ENCODE assay signal across 8 cellular contexts in the genomic region with DNA sequence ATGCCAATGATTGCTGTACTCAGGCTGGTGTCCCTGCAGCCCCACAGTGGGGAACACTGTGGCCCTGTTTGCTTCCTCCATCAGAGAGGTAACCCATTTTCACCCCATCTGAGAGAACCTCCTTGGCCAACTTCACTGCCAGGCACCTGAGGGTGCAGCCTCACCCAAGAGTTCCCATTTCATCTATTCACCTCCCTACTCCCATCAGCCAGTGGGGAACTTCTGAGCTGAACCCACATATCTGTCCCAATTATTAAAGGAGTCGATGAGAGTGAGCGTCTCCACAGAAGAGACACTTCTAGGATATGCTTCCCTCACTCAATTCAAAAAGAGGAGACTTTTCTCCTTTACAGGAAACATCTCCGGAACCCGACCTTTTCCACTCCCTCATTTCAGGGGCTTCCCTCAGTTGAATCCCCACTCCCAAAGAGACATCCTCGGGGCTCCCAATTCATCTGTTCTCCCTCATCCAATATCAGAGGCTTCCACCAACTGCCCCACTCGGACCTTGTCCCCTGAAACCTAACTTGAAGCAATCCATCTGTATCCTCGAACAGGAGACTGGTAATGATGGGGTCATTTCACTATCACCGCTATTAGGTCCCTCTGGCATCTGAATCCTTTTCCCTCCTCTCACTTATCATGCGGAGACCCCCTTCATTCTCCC. TPM values are rescaled to one million over a fixed set of nuclear protein-coding genes. Genes with fewer than 3 reads are reported as not detected.
DNase-seq lines count a peak whose midpoint lies in the region; TF ChIP-seq lines count a peak whose summit lies in the region.

No MANE protein-coding gene starts in this region.

- no peaks in the 10 kb centered on the region for H3K9me3 Mint-ChIP-seq in CD8-positive, alpha-beta memory T cell

- peaks cover 0 to 4% of the 10 kb centered on the region in 2 donors for H3K27me3 Mint-ChIP-seq in CD8-positive, alpha-beta memory T cell

- TF ChIP-seq POLR2A in Peyer's patch (IDR thresholded peaks at IDR 0.05) (no peak), ovary (IDR thresholded peaks at IDR 0.05) (no peak)

- peaks cover 82% of the 10 kb centered on the region for H3K4me1 ChIP-seq in CD8-positive, alpha-beta memory T cell (ENCODE audit: insufficient read depth, low read length)
- peaks cover 19 to 67% (median 28%) of the 10 kb centered on the region in 4 donors for H3K4me1 ChIP-seq in Peyer's patch
- H3K4me1 ChIP-seq in ovary (ENCODE audit: insufficient read depth): peaks cover 11% of the 10 kb centered on the region

- no peak for TF ChIP-seq EP300 in ovary (IDR thresholded peaks at IDR 0.05)

- peaks cover 82 to 91% (median 88%) of the 10 kb centered on the region in 3 donors for H3K4me1 Mint-ChIP-seq in CD8-positive, alpha-beta memory T cell

- H3K27ac ChIP-seq in CD8-positive, alpha-beta memory T cell (ENCODE audit: low read depth, low read length): peak overlapping the region; percentile 89
- H3K27ac ChIP-seq in Peyer's patch (peak overlapping the region; percentile 91 to 99 (median 95)), ovary (peak overlapping the region; percentile 87)

- H3K27ac Mint-ChIP-seq in CD8-positive, alpha-beta memory T cell: peak overlapping the region; percentile 92 to 99 (median 98)

- WGBS in ovary, 3 donors: 2 to 5% (median 2%) methylated on average over 9 of the region's 9 CpGs

- no peaks in the 10 kb centered on the region for H3K27me3 ChIP-seq in CD8-positive, alpha-beta memory T cell (ENCODE audit: insufficient read depth, low read length, poor library complexity, severe bottlenecking)
- H3K27me3 ChIP-seq in Peyer's patch: no peaks in the 10 kb centered on the region
- H3K27me3 ChIP-seq in ovary: no peaks in the 10 kb centered on the region

- H3K9me3 ChIP-seq in CD8-positive, alpha-beta memory T cell (ENCODE audit: low read length): no peaks in the 10 kb centered on the region
- no peaks in the 10 kb centered on the region for H3K9me3 ChIP-seq in Peyer's patch
- H3K9me3 ChIP-seq in ovary: no peaks in the 10 kb centered on the region

- no peak for TF ChIP-seq CTCF in Peyer's patch (IDR thresholded peaks at IDR 0.05)
- TF ChIP-seq CTCF in epithelial cell of proximal tubule (conservative IDR thresholded peaks at IDR 0.05; ENCODE audit: low read depth, low read length): no peak
- no peak for TF ChIP-seq CTCF in ovary (IDR thresholded peaks at IDR 0.05)

- no peak for DNase-seq in CD8-positive, alpha-beta memory T cell
- peak in 1 of 3 donors; percentile 40 for DNase-seq in Peyer's patch
- no peak for DNase-seq in epithelial cell of proximal tubule (ENCODE audit: low read depth)
- no peak for DNase-seq in ovary
- DNase-seq in NCI-H2171 treated with DMSO at 0.1 percent for 48 hours (lab: John Stamatoyannopoulos, UW): no peak
- no peak for DNase-seq in SIG-M5 (lab: John Stamatoyannopoulos, UW)
- no peak for DNase-seq in activated CD4-positive, alpha-beta T cell treated with anti-CD3 and anti-CD28 coated beads, Interleukin-2, amount 50 U/mL, for 1 hour
- DNase-seq in NCI-H1930 (lab: John Stamatoyannopoulos, UW): no peak

- H3K36me3 ChIP-seq in CD8-positive, alpha-beta memory T cell (ENCODE audit: insufficient read depth, low read length): peaks cover 7% of the 10 kb centered on the region
- H3K36me3 ChIP-seq in Peyer's patch (no peaks in the 10 kb centered on the region), ovary (no peaks in the 10 kb centered on the region)

- POLR2A ChIA-PET in CD8-positive, alpha-beta memory T cell (lab: Charles Lee): interaction anchor here (0.6 to 1.6 kb wide), 3 partner anchors 19 to 89 kb away, joined by 3 to 6 read pairs (median 3); a partner anchor contains a TSS

- peak overlapping the region; percentile 95 to 99 (median 99) for H3K4me3 Mint-ChIP-seq in CD8-positive, alpha-beta memory T cell

- peaks cover 0 to 31% (median 2%) of the 10 kb centered on the region in 3 donors for H3K36me3 Mint-ChIP-seq in CD8-positive, alpha-beta memory T cell

- CTCF ChIA-PET in CD8-positive, alpha-beta memory T cell (lab: Charles Lee): interaction anchor here (0.7 to 2.7 kb wide), 5 partner anchors 9 to 133 kb away, joined by 3 to 9 read pairs (median 4); no protein-coding TSS in a partner anchor

- intact Hi-C loops in ovary (cut with DNase I): no loop called here

- peak overlapping the region; percentile 83 for H3K4me3 ChIP-seq in CD8-positive, alpha-beta memory T cell (ENCODE audit: low read length)
- H3K4me3 ChIP-seq in Peyer's patch: peak overlapping the region; percentile 81 to 98 (median 94)
- peak overlapping the region; percentile 88 for H3K4me3 ChIP-seq in epithelial cell of proximal tubule (ENCODE audit: low read depth, low read length)
- peak overlapping the region; percentile 99 for H3K4me3 ChIP-seq in ovary

RNA-seq across cellular contexts. Expression of a gene that starts 1.0 kb away (rescaled TPM):
- 100 to 1,000 TPM; 160 to 183 TPM for total RNA-seq in CD8-positive, alpha-beta memory T cell
- polyA plus RNA-seq in CD8-positive, alpha-beta memory T cell: 176 TPM
- 100 to 1,000 TPM in 3 of 4 donors, 10 to 100 TPM in 1; 94.4 to 111 (median 105) TPM for total RNA-seq in Peyer's patch
- 109 and 112 TPM in 2 replicates for total RNA-seq in epithelial cell of proximal tubule
- 10 to 100 TPM; 51.0 to 90.3 (median 77.2) TPM for total RNA-seq in ovary
- 100 to 1,000 TPM in 1 of 2 donors, 10 to 100 TPM in 1; 43.6 to 189 TPM for polyA plus RNA-seq in ovary

RNA-seq across cellular contexts. Expression of a gene that starts 41.6 kb away (rescaled TPM):
- total RNA-seq in CD8-positive, alpha-beta memory T cell: 10 to 100 TPM; 20.2 to 23.6 TPM
- 26.9 TPM for polyA plus RNA-seq in CD8-positive, alpha-beta memory T cell
- total RNA-seq in Peyer's patch (10 to 100 TPM; 13.2 to 34.3 (median 24.5) TPM), epithelial cell of proximal tubule (43.2 and 46.6 TPM in 2 replicates), ovary (10 to 100 TPM in 6 of 7 donors, 1 to 10 TPM in 1; 7.5 to 18.2 (median 12.6) TPM)
- polyA plus RNA-seq in ovary: 10 to 100 TPM; 11.6 to 11.7 TPM
